30 cellular contexts compared by ENCODE assay signal in genomic region chr1:207887542-207887941, GRCh38. TPM values are rescaled to one million over a fixed set of nuclear protein-coding genes. Genes with fewer than 3 reads are reported as not detected.
DNase-seq lines count a peak whose midpoint lies in the region; ATAC-seq, FAIRE-seq and TF ChIP-seq lines count a peak whose summit lies in the region.
"Had no signal": no experiment of that assay in that cellular context is flagged by ENCODE, and none has a peak within 500 bp of the region (broad histone marks: within the 10 kb centered on the region; RNA-seq: fewer than 3 reads in every experiment).

No MANE protein-coding gene starts in this region.

- no peaks in the 10 kb centered on the region for H3K27me3 ChIP-seq in endothelial cell of umbilical vein (ENCODE audit: control insufficient read depth in 2 of 2, insufficient read depth in 2 of 2, low read length in 2 of 2)
- no peaks in the 10 kb centered on the region for H3K27me3 ChIP-seq in tibial nerve
- H3K27me3 ChIP-seq: breast epithelium, Peyer's patch, testis had no signal

- H3K9ac ChIP-seq in endothelial cell of umbilical vein (replicated peaks; ENCODE audit: extremely low read depth, insufficient read depth, low read length) = no peak overlapping the region

- H3K9me1 ChIP-seq in endothelial cell of umbilical vein (replicated peaks; ENCODE audit: control insufficient read depth, extremely low read depth, insufficient read depth, low read length) = no peaks in the 10 kb centered on the region

- no peak overlapping the region for H3K4me3 ChIP-seq in endothelial cell of umbilical vein (replicated peaks in 1 of 3; ENCODE audit: insufficient read depth in 1 of 3, low read depth in 1 of 3, low read length in 3 of 3)
- H3K4me3 ChIP-seq in tibial nerve = no peak overlapping the region
- H3K4me3 ChIP-seq: breast epithelium, Peyer's patch, skin epidermis, testis had no signal

- no peaks in the 10 kb centered on the region for H3K9me3 Mint-ChIP-seq in activated T-helper 1 cell treated with anti-CD3 and anti-CD28 coated beads, Interleukin-12 subunit alpha, Interleukin-12 subunit beta, Interleukin-2, Interleukin-4 antibody, amounts not matched to agents 30 ng/mL and 10 ng/mL and 1 ng/mL, durations not matched to agents 14 hours and 24 hours and 36 hours
- H3K9me3 Mint-ChIP-seq: activated naive CD4-positive, alpha-beta T cell treated with anti-CD3 and anti-CD28 coated beads, Interleukin-2, amount 50 U/mL, for 24 hours; activated T-helper 2 cell treated with anti-CD3 and anti-CD28 coated beads, Interferon-gamma antibody, Interleukin-2, Interleukin-4, amounts not matched to agents 10 μg/mL and 5 μg/mL and 100 μg/mL, durations not matched to agents 14 hours and 24 hours and 36 hours; naive thymus-derived CD8-positive, alpha-beta T cell had no signal

- H3K27ac ChIP-seq in KOPT-K1 (ENCODE audit: low read depth, low read length, poor library complexity, severe bottlenecking) = peak overlapping the region; percentile 83
- no peak overlapping the region for H3K27ac ChIP-seq in endothelial cell of umbilical vein (ENCODE audit: insufficient read depth, low read depth, low read length)
- H3K27ac ChIP-seq in tibial nerve = peak overlapping the region in 3 of 4 donors; percentile 7 to 77 (median 17)
- H3K27ac ChIP-seq: VCaP had no signal

- H3K36me3 Mint-ChIP-seq in activated T-helper 1 cell treated with anti-CD3 and anti-CD28 coated beads, Interleukin-12 subunit alpha, Interleukin-12 subunit beta, Interleukin-2, Interleukin-4 antibody, amounts not matched to agents 30 ng/mL and 10 ng/mL and 1 ng/mL, durations not matched to agents 14 hours and 24 hours and 36 hours (ENCODE audit: low read depth) = no peaks in the 10 kb centered on the region
- H3K36me3 Mint-ChIP-seq: activated naive CD4-positive, alpha-beta T cell treated with anti-CD3 and anti-CD28 coated beads, Interleukin-2, amount 50 U/mL, for 24 hours; CD14-positive monocyte; naive thymus-derived CD8-positive, alpha-beta T cell had no signal

- FAIRE-seq in endothelial cell of umbilical vein (lab: Jason Lieb, UNC) = no peak
- FAIRE-seq: G401.6 had no signal

- no peaks in the 10 kb centered on the region for H3K79me2 ChIP-seq in endothelial cell of umbilical vein (ENCODE audit: control insufficient read depth, insufficient read depth, low read length)

- no peak overlapping the region for H3K4me2 ChIP-seq in endothelial cell of umbilical vein (ENCODE audit: insufficient read depth, low read length)

- peak overlapping the region; percentile 26 for H2AFZ ChIP-seq in endothelial cell of umbilical vein (ENCODE audit: low read depth, low read length)

- POLR2A ChIA-PET in endothelial cell of umbilical vein (lab: Charles Lee) = interaction anchor here (0.7 to 2.9 kb wide), 2 partner anchors 30 to 76 kb away, joined by 3 to 20 read pairs; no protein-coding TSS in a partner anchor

- H3K27me3 Mint-ChIP-seq in activated T-helper 1 cell treated with anti-CD3 and anti-CD28 coated beads, Interleukin-12 subunit alpha, Interleukin-12 subunit beta, Interleukin-2, Interleukin-4 antibody, amounts not matched to agents 30 ng/mL and 10 ng/mL and 1 ng/mL, durations not matched to agents 14 hours and 24 hours and 36 hours (ENCODE audit: insufficient read depth) = no peaks in the 10 kb centered on the region
- H3K27me3 Mint-ChIP-seq: activated naive CD4-positive, alpha-beta T cell treated with anti-CD3 and anti-CD28 coated beads, Interleukin-2, amount 50 U/mL, for 24 hours had no signal

- H4K20me1 ChIP-seq in endothelial cell of umbilical vein (replicated peaks; ENCODE audit: control insufficient read depth, extremely low read depth, insufficient read depth, low read length) = no peaks in the 10 kb centered on the region

- intact Hi-C loops in endothelial cell of umbilical vein (cut with micrococcal nuclease) = loop anchor here (5.0 kb wide), 1 partner anchor 335 kb away; no protein-coding TSS in a partner anchor
- intact Hi-C loops in activated T-helper 1 cell treated with anti-CD3 and anti-CD28 coated beads, Interleukin-12 subunit alpha, Interleukin-12 subunit beta, Interleukin-2, Interleukin-4 antibody, amounts not matched to agents 30 ng/mL and 10 ng/mL and 1 ng/mL, durations not matched to agents 14 hours and 24 hours and 36 hours (cut with micrococcal nuclease) = loop anchor here (10.0 kb wide), 1 partner anchor 357 kb away; the partner anchor contains the start of gene PLXNA2

- BruUV-seq in endothelial cell of umbilical vein (replicated peaks; lab: Mats Ljungman, UMichigan) = no TSS peak

- H3K9me3 ChIP-seq in KOPT-K1 (ENCODE audit: insufficient read depth, low read length, poor library complexity, severe bottlenecking) (no peaks in the 10 kb centered on the region), endothelial cell of umbilical vein (replicated peaks; ENCODE audit: control insufficient read depth, insufficient read depth, low read length) (no peaks in the 10 kb centered on the region), tibial nerve (no peaks in the 10 kb centered on the region)
- H3K9me3 ChIP-seq: breast epithelium, Caco-2, Peyer's patch, testis had no signal

- TF ChIP-seq EP300 in tibial nerve (IDR thresholded peaks at IDR 0.05) = no peak

- TF ChIP-seq POLR2A in endothelial cell of umbilical vein (IDR thresholded peaks at IDR 0.05; ENCODE audit: low read depth, low read length) = no peak
- TF ChIP-seq POLR2A in tibial nerve (IDR thresholded peaks at IDR 0.05) = no peak

- no peak for DNase-seq in endothelial cell of umbilical vein (ENCODE audit: low read depth, low spot score)
- DNase-seq in myocyte (ENCODE audit: low read depth) = peak; percentile 24
- no peak for DNase-seq in tibial nerve (ENCODE audit: low spot score in 2 of 2)
- no peak for DNase-seq in activated T-helper 1 cell treated with anti-CD3 and anti-CD28 coated beads, Interleukin-12 subunit alpha, Interleukin-12 subunit beta, Interleukin-2, Interleukin-4 antibody, amounts not matched to agents 30 ng/mL and 10 ng/mL and 1 ng/mL, durations not matched to agents 14 hours and 24 hours and 36 hours (ENCODE audit: low spot score)
- DNase-seq: activated CD4-positive, alpha-beta T cell treated with anti-CD3 and anti-CD28 coated beads for 4 hours; activated CD8-positive, alpha-beta T cell treated with anti-CD3 and anti-CD28 coated beads, Interleukin-2, amount 10 ng/mL, durations not matched to agents 7 days and 5 days; Caco-2; midbrain; naive thymus-derived CD8-positive, alpha-beta T cell; NCI-H1092 treated with DMSO at 0.1 percent for 48 hours; NCI-H1694 treated with DMSO at 0.1 percent for 48 hours; NCI-H446; NCI-H774; nucleus accumbens; Peyer's patch; stimulated activated naive CD4-positive, alpha-beta T cell; SW 1271; T-helper 9 cell; testis had no signal

- TF ChIP-seq CTCF in endothelial cell of umbilical vein (IDR thresholded peaks at IDR 0.05; ENCODE audit: extremely low read depth in 1 of 2, insufficient read depth in 1 of 2, low read depth in 1 of 2, low read length in 2 of 2) (no peak), tibial nerve (IDR thresholded peaks at IDR 0.05) (no peak)

- H3K36me3 ChIP-seq in KOPT-K1 (ENCODE audit: insufficient read depth, low read length) (no peaks in the 10 kb centered on the region), endothelial cell of umbilical vein (ENCODE audit: control insufficient read depth in 2 of 2, extremely low read depth in 1 of 2, insufficient read depth in 2 of 2, low read length in 2 of 2) (peaks cover 0 to 4% of the 10 kb centered on the region in 2 experiments), tibial nerve (peaks cover 0 to 4% (median 0%) of the 10 kb centered on the region in 3 donors)
- H3K36me3 ChIP-seq: breast epithelium, Peyer's patch had no signal

- no peak overlapping the region for H3K27ac Mint-ChIP-seq in activated T-helper 1 cell treated with anti-CD3 and anti-CD28 coated beads, Interleukin-12 subunit alpha, Interleukin-12 subunit beta, Interleukin-2, Interleukin-4 antibody, amounts not matched to agents 30 ng/mL and 10 ng/mL and 1 ng/mL, durations not matched to agents 14 hours and 24 hours and 36 hours
- H3K27ac Mint-ChIP-seq: activated CD8-positive, alpha-beta T cell treated with anti-CD3 and anti-CD28 coated beads, Interleukin-2, amount 10 ng/mL, durations not matched to agents 7 days and 5 days; activated naive CD4-positive, alpha-beta T cell treated with anti-CD3 and anti-CD28 coated beads, Interleukin-2, amount 50 U/mL, for 24 hours; activated T-helper 2 cell treated with anti-CD3 and anti-CD28 coated beads, Interferon-gamma antibody, Interleukin-2, Interleukin-4, amounts not matched to agents 10 μg/mL and 5 μg/mL and 100 μg/mL, durations not matched to agents 14 hours and 24 hours and 36 hours had no signal

- dilution Hi-C loops in endothelial cell of umbilical vein (cut with MboI; ENCODE audit: extremely low pct_ligation_motif_present, low sequenced_read_pairs) = no loop called here

- 64 to 74% methylated on average over 14 of the region's 14 CpGs for WGBS in tibial nerve, 2 donors

- CTCF ChIA-PET in endothelial cell of umbilical vein (lab: Charles Lee) = interaction anchor here (1.4 to 7.9 kb wide), 12 partner anchors 10 to 111 kb away, joined by 4 to 321 read pairs (median 39); no protein-coding TSS in a partner anchor

- ATAC-seq in HG03175 (IDR thresholded peaks at IDR 0.05; ENCODE audit: unreplicated experiment) = no peak
- ATAC-seq in GM19324 (IDR thresholded peaks at IDR 0.05; ENCODE audit: low FRiP score, unreplicated experiment) = no peak
- ATAC-seq: activated CD8-positive, alpha-beta T cell treated with anti-CD3 and anti-CD28 coated beads, Interleukin-2, amount 10 ng/mL, durations not matched to agents 7 days and 5 days; naive thymus-derived CD8-positive, alpha-beta T cell had no signal

- H3K4me1 ChIP-seq in endothelial cell of umbilical vein (ENCODE audit: control insufficient read depth, extremely low read depth, insufficient read depth, low read length) (peaks cover 64% of the 10 kb centered on the region), tibial nerve (peaks cover 0 to 83% (median 39%) of the 10 kb centered on the region in 4 donors)

- H3K4me3 Mint-ChIP-seq in activated T-helper 1 cell treated with anti-CD3 and anti-CD28 coated beads, Interleukin-12 subunit alpha, Interleukin-12 subunit beta, Interleukin-2, Interleukin-4 antibody, amounts not matched to agents 30 ng/mL and 10 ng/mL and 1 ng/mL, durations not matched to agents 14 hours and 24 hours and 36 hours = no peak overlapping the region
- H3K4me3 Mint-ChIP-seq: activated CD8-positive, alpha-beta T cell treated with anti-CD3 and anti-CD28 coated beads, Interleukin-2, amount 10 ng/mL, durations not matched to agents 7 days and 5 days; activated naive CD4-positive, alpha-beta T cell treated with anti-CD3 and anti-CD28 coated beads, Interleukin-2, amount 50 U/mL, for 24 hours; naive thymus-derived CD8-positive, alpha-beta T cell had no signal

- H3K4me1 Mint-ChIP-seq in activated T-helper 1 cell treated with anti-CD3 and anti-CD28 coated beads, Interleukin-12 subunit alpha, Interleukin-12 subunit beta, Interleukin-2, Interleukin-4 antibody, amounts not matched to agents 30 ng/mL and 10 ng/mL and 1 ng/mL, durations not matched to agents 14 hours and 24 hours and 36 hours (ENCODE audit: low read depth) = peaks cover 31% of the 10 kb centered on the region

RNA-seq across cellular contexts. Expression of gene CD34, which starts 23.4 kb away (rescaled TPM):
- total RNA-seq in endothelial cell of umbilical vein (115 and 174 TPM in 2 replicates), myocyte (4.3 and 7.9 TPM in 2 replicates), tibial nerve (10 to 100 TPM; 38.5 to 73.7 (median 55.3) TPM)
- 102 and 136 TPM in 2 replicates for polyA plus RNA-seq in endothelial cell of umbilical vein
- polyA plus RNA-seq in endothelial cell of umbilical vein (2011; cell fraction: cytosol; rRNA removed) = 39.5 and 65.4 TPM in 2 replicates
- polyA plus RNA-seq in endothelial cell of umbilical vein (2011; cell fraction: nucleus; rRNA removed) = 32.2 and 55.6 TPM in 2 replicates
- 16.9 and 23.7 TPM in 2 replicates for polyA plus RNA-seq in endothelial cell of umbilical vein (2012)
- 87.5 and 111 TPM in 2 replicates for polyA minus RNA-seq in endothelial cell of umbilical vein
- polyA minus RNA-seq in endothelial cell of umbilical vein (2011; cell fraction: cytosol; rRNA and poly(A)+ RNA removed) = not detected
- polyA minus RNA-seq in endothelial cell of umbilical vein (2011; cell fraction: nucleus; rRNA and poly(A)+ RNA removed) = 19.8 and 20.0 TPM in 2 replicates
- polyA plus RNA-seq in myocyte (2012) = 10.5 TPM
- not detected in 2 replicates for total RNA-seq in activated T-helper 1 cell treated with anti-CD3 and anti-CD28 coated beads, Interleukin-12 subunit alpha, Interleukin-12 subunit beta, Interleukin-2, Interleukin-4 antibody, amounts not matched to agents 30 ng/mL and 10 ng/mL and 1 ng/mL, durations not matched to agents 14 hours and 24 hours and 36 hours
- total RNA-seq: activated CD8-positive, alpha-beta T cell treated with anti-CD3 and anti-CD28 coated beads, Interleukin-2, amount 10 ng/mL, durations not matched to agents 7 days and 5 days; activated T-helper 2 cell treated with anti-CD3 and anti-CD28 coated beads, Interferon-gamma antibody, Interleukin-2, Interleukin-4, amounts not matched to agents 10 μg/mL and 5 μg/mL and 100 μg/mL, durations not matched to agents 14 hours and 24 hours and 36 hours; Caco-2; MCF 10A; naive thymus-derived CD8-positive, alpha-beta T cell had no signal
- polyA plus RNA-seq: CD14-positive monocyte; naive thymus-derived CD8-positive, alpha-beta T cell had no signal
